ENCODE assay signal across 14 cellular contexts in the genomic region with DNA sequence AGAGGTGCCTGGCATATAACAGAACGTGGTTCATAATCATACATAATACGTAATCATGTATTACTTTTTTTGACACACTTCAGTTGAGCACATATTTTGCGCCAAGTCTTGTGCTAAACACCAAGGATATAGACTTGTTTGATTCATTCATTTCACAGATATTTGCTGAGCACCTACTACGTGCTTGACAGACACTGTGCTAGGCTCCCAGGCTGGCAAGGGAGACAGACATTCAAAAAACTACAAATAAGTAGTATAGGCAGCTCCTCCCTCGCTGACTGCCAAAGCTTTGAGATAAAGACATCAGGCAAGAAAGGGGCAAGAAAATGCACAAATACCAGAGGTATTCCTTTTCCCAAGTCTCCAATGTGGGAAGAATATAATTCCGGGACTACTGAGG.
DNase-seq lines count a peak whose midpoint lies in the region; ATAC-seq, FAIRE-seq and TF ChIP-seq lines count a peak whose summit lies in the region.
"Had no signal": no experiment of that assay in that cellular context is flagged by ENCODE, and none has a peak within 500 bp of the region (broad histone marks: within the 10 kb centered on the region; RNA-seq: fewer than 3 reads in every experiment).

No MANE protein-coding gene starts in this region.

- H3K27ac ChIP-seq in heart right ventricle (peak overlapping the region in 9 of 10 donors; percentile 68 to 91 (median 81)), endothelial cell of umbilical vein (ENCODE audit: insufficient read depth, low read depth, low read length) (peak overlapping the region; percentile 91), neural cell (ENCODE audit: low read length) (peak overlapping the region; percentile 81), uterus (peak overlapping the region; percentile 71 to 73), Karpas-422 (ENCODE audit: low read length) (no peak overlapping the region), caudate nucleus (ENCODE audit: low read depth, low read length) (no peak overlapping the region)

- H3F3A ChIP-seq in neural cell (ENCODE audit: insufficient read depth, low read length, poor library complexity, severe bottlenecking) = no peaks in the 10 kb centered on the region

- no peaks in the 10 kb centered on the region for H3K79me2 ChIP-seq in endothelial cell of umbilical vein (ENCODE audit: control insufficient read depth, insufficient read depth, low read length)
- no peaks in the 10 kb centered on the region for H3K79me2 ChIP-seq in neural cell (replicated peaks; ENCODE audit: insufficient read depth, low read length)
- no peaks in the 10 kb centered on the region for H3K79me2 ChIP-seq in Karpas-422 (ENCODE audit: low read length)

- TF ChIP-seq RAD21 in neural cell (conservative IDR thresholded peaks at IDR 0.05) = no peak

- ATAC-seq in heart right ventricle = no peak
- ATAC-seq in Right ventricle myocardium superior (ENCODE audit: poor library complexity) = no peak

- H3K9me3 ChIP-seq in heart right ventricle (no peaks in the 10 kb centered on the region), endothelial cell of umbilical vein (replicated peaks; ENCODE audit: control insufficient read depth, insufficient read depth, low read length) (no peaks in the 10 kb centered on the region), neural cell (ENCODE audit: low read length) (no peaks in the 10 kb centered on the region), uterus (no peaks in the 10 kb centered on the region), Karpas-422 (ENCODE audit: low read length) (no peaks in the 10 kb centered on the region)

- H3K36me3 ChIP-seq in heart right ventricle (no peaks in the 10 kb centered on the region), endothelial cell of umbilical vein (ENCODE audit: control insufficient read depth in 2 of 2, extremely low read depth in 1 of 2, insufficient read depth in 2 of 2, low read length in 2 of 2) (no peaks in the 10 kb centered on the region), neural cell (ENCODE audit: insufficient read depth, low read length) (no peaks in the 10 kb centered on the region), uterus (no peaks in the 10 kb centered on the region), Karpas-422 (ENCODE audit: insufficient read depth, low read length) (no peaks in the 10 kb centered on the region)
- H3K36me3 ChIP-seq: WERI-Rb-1 had no signal

- DNase-seq in heart right ventricle (no peak), Right ventricle myocardium superior (no peak), endothelial cell of umbilical vein (ENCODE audit: low read depth, low spot score) (no peak), uterus (no peak), Karpas-422 (no peak), DMS114 treated with DMSO at 0.1 percent for 48 hours (lab: John Stamatoyannopoulos, UW; ENCODE audit: unreplicated experiment) (no peak), caudate nucleus (lab: John Stamatoyannopoulos, UW) (no peak)
- DNase-seq: activated effector memory CD4-positive, alpha-beta T cell treated with anti-CD3 and anti-CD28 coated beads, Interleukin-2, amount 50 U/mL, for 16 hours; CD4-positive, alpha-beta memory T cell; NCI-H146; NCI-H446; WERI-Rb-1 had no signal

- TF ChIP-seq CTCF in heart right ventricle (IDR thresholded peaks at IDR 0.05) (no peak), endothelial cell of umbilical vein (IDR thresholded peaks at IDR 0.05; ENCODE audit: extremely low read depth in 1 of 2, insufficient read depth in 1 of 2, low read depth in 1 of 2, low read length in 2 of 2) (no peak), neural cell (IDR thresholded peaks at IDR 0.05; ENCODE audit: poor library complexity, severe bottlenecking) (no peak), uterus (IDR thresholded peaks at IDR 0.05) (no peak)

- H3K9ac ChIP-seq in endothelial cell of umbilical vein (replicated peaks; ENCODE audit: extremely low read depth, insufficient read depth, low read length) = peak overlapping the region; percentile 67
- peak overlapping the region; percentile 56 for H3K9ac ChIP-seq in neural cell (ENCODE audit: low read length)
- no peak overlapping the region for H3K9ac ChIP-seq in Karpas-422 (ENCODE audit: low read length)

- H3K9me1 ChIP-seq in endothelial cell of umbilical vein (replicated peaks; ENCODE audit: control insufficient read depth, extremely low read depth, insufficient read depth, low read length) = no peaks in the 10 kb centered on the region

- intact Hi-C loops in heart right ventricle (cut with DNase I) (loop anchor here in 7 of 10 donors (2.0 to 10.0 kb wide), 13 partner anchors 97 to 209 kb away; partner anchors contain the start of gene CPEB4 (in 3 of the 7)), Right ventricle myocardium superior (cut with DNase I) (loop anchor here (5.0 to 10.0 kb wide), 2 partner anchors 99 to 207 kb away; no protein-coding TSS in a partner anchor), endothelial cell of umbilical vein (cut with micrococcal nuclease) (loop anchor here (1.0 to 10.0 kb wide), 8 partner anchors 17 to 991 kb away; partner anchors contain the start of genes BOD1, CPEB4 and DUSP1), uterus (cut with DNase I; ENCODE audit: low total_unique reads) (no loop called here)

- H3K4me1 ChIP-seq in heart right ventricle (peaks cover 0 to 53% (median 20%) of the 10 kb centered on the region in 9 donors), endothelial cell of umbilical vein (ENCODE audit: control insufficient read depth, extremely low read depth, insufficient read depth, low read length) (peaks cover 27% of the 10 kb centered on the region), uterus (no peaks in the 10 kb centered on the region), Karpas-422 (ENCODE audit: low read length) (peaks cover 19% of the 10 kb centered on the region)

- FAIRE-seq in endothelial cell of umbilical vein (lab: Jason Lieb, UNC) = no peak

- no TSS peak for BruUV-seq in endothelial cell of umbilical vein (replicated peaks; lab: Mats Ljungman, UMichigan)

- H3K4me3 ChIP-seq in heart right ventricle (no peak overlapping the region), endothelial cell of umbilical vein (replicated peaks in 1 of 3; ENCODE audit: insufficient read depth in 1 of 3, low read depth in 1 of 3, low read length in 3 of 3) (no peak overlapping the region), neural cell (ENCODE audit: low read length) (no peak overlapping the region), uterus (no peak overlapping the region), Karpas-422 (ENCODE audit: low read length) (no peak overlapping the region)
- H3K4me3 ChIP-seq: dorsolateral prefrontal cortex had no signal

- H3K9me2 ChIP-seq in neural cell (ENCODE audit: insufficient read depth, low read length) (no peaks in the 10 kb centered on the region), Karpas-422 (replicated peaks; ENCODE audit: insufficient read depth, low read length) (no peaks in the 10 kb centered on the region)

- H4K20me1 ChIP-seq in endothelial cell of umbilical vein (replicated peaks; ENCODE audit: control insufficient read depth, extremely low read depth, insufficient read depth, low read length) = no peaks in the 10 kb centered on the region
- no peaks in the 10 kb centered on the region for H4K20me1 ChIP-seq in neural cell (ENCODE audit: insufficient read depth)
- no peaks in the 10 kb centered on the region for H4K20me1 ChIP-seq in Karpas-422 (ENCODE audit: insufficient read depth, low read depth, low read length)

- CTCF ChIA-PET in endothelial cell of umbilical vein (lab: Charles Lee) = interaction anchor here (0.7 to 2.9 kb wide), 3 partner anchors 13 to 160 kb away, joined by 3 to 19 read pairs (median 3); no protein-coding TSS in a partner anchor

- POLR2A ChIA-PET in endothelial cell of umbilical vein (lab: Charles Lee) = interaction anchor here (1.0 to 1.2 kb wide), 2 partner anchors 122 to 125 kb away, joined by 4 to 6 read pairs; partner anchors contain the start of gene CPEB4

- H3K27me3 ChIP-seq in heart right ventricle = no peaks in the 10 kb centered on the region
- H3K27me3 ChIP-seq in endothelial cell of umbilical vein (ENCODE audit: control insufficient read depth in 2 of 2, insufficient read depth in 2 of 2, low read length in 2 of 2) = no peaks in the 10 kb centered on the region
- no peaks in the 10 kb centered on the region for H3K27me3 ChIP-seq in neural cell (ENCODE audit: insufficient read depth, low read depth, low read length)
- no peaks in the 10 kb centered on the region for H3K27me3 ChIP-seq in uterus
- H3K27me3 ChIP-seq in Karpas-422 (ENCODE audit: low read length) = no peaks in the 10 kb centered on the region
- H3K27me3 ChIP-seq: dorsolateral prefrontal cortex had no signal

- H3K4me2 ChIP-seq in endothelial cell of umbilical vein (ENCODE audit: insufficient read depth, low read length) (no peak overlapping the region), neural cell (ENCODE audit: low read length) (no peak overlapping the region), Karpas-422 (ENCODE audit: low read depth, low read length, poor library complexity, severe bottlenecking) (no peak overlapping the region)

- TF ChIP-seq EP300 in neural cell (conservative IDR thresholded peaks at IDR 0.05; ENCODE audit: poor library complexity, severe bottlenecking) = no peak

- dilution Hi-C loops in endothelial cell of umbilical vein (cut with MboI; ENCODE audit: extremely low pct_ligation_motif_present, low sequenced_read_pairs) = no loop called here

- TF ChIP-seq POLR2A in endothelial cell of umbilical vein (IDR thresholded peaks at IDR 0.05; ENCODE audit: low read depth, low read length) (no peak), uterus (IDR thresholded peaks at IDR 0.05) (no peak)

- WGBS in heart right ventricle, 2 donors = 76 to 92% methylated on average over 6 of the region's 6 CpGs

- H2AFZ ChIP-seq in endothelial cell of umbilical vein (ENCODE audit: low read depth, low read length) = no peak overlapping the region
- H2AFZ ChIP-seq in neural cell (ENCODE audit: low read depth, low read length) = peak overlapping the region; percentile 36
- no peak overlapping the region for H2AFZ ChIP-seq in Karpas-422 (ENCODE audit: low read length)

TF ChIP-seq in endothelial cell of umbilical vein, 7 proteins besides CTCF, POLR2A, EP300 and RAD21 (continues in another document):
- TF ChIP-seq JUN (IDR thresholded peaks at IDR 0.05; ENCODE audit: borderline replicate concordance, insufficient read depth, insufficient read length, low read depth) (no peak), MAX (IDR thresholded peaks at IDR 0.05; ENCODE audit: insufficient read depth, insufficient read length) (no peak), MYC (IDR thresholded peaks at IDR 0.05; ENCODE audit: low read depth, low read length) (no peak)

TF ChIP-seq in neural cell, 6 proteins besides CTCF, POLR2A, EP300 and RAD21 (continues in another document):
- TF ChIP-seq POLR2AphosphoS5 (IDR thresholded peaks at IDR 0.05) = no peak

Comparison
In these comparisons a context has a peak if more than half of its experiments do, and no peak if none do; other contexts are left out.
1. H3K27ac ChIP-seq: peak in heart right ventricle (9 of 10), endothelial cell of umbilical vein (single experiment), neural cell (single experiment) and uterus (2 of 2); none in Karpas-422 (single experiment) and caudate nucleus (single experiment).